In the genomic region with DNA sequence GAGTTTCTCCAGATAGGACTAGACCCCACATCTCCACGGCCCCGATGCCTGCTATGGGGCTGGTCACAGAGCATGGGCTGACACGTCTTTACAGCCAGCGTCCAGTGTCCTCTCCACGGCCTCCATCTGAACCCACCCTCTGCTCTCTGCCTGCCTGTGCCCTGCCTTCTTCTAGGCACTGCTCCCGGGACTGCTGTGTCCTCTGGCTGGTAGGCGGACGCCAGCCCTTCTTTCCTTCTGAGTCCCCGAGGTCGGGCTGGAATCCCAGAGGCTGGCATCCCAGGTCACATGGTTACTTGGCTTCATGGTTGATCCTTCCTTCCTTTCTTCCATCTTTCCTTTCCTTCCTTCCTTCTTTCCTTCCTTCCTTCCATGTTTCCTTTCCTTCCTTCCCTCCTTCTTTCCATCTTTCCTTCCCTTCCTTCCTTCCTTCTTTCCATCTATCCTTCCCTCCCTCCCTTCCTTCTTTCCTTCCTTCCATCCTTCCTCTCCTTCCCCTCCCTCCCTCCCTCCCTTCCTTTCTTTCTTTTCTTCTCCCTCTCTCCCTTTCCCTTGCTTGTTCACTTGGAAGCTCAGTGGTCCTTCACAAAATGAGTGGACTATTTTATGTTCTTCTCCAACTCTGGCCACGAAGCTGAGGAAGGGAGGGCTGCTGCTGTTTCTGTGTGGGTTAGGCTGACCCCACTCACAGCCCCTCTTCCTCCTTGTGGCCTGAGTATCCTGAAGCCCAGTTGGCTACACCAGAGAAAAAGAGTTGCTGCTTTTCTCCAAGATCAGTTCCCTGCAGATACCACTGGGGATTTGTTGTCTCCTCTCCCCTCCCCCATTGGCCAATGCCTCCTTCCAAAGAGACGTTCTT, we compare ENCODE assay signal across 1 cellular context.
TF ChIP-seq lines count a peak whose summit lies in the region.

No MANE protein-coding gene starts in this region.

TF ChIP-seq in K562, 482 proteins besides CTCF, POLR2A, EP300 and RAD21:
- TF ChIP-seq, protein P1, sequence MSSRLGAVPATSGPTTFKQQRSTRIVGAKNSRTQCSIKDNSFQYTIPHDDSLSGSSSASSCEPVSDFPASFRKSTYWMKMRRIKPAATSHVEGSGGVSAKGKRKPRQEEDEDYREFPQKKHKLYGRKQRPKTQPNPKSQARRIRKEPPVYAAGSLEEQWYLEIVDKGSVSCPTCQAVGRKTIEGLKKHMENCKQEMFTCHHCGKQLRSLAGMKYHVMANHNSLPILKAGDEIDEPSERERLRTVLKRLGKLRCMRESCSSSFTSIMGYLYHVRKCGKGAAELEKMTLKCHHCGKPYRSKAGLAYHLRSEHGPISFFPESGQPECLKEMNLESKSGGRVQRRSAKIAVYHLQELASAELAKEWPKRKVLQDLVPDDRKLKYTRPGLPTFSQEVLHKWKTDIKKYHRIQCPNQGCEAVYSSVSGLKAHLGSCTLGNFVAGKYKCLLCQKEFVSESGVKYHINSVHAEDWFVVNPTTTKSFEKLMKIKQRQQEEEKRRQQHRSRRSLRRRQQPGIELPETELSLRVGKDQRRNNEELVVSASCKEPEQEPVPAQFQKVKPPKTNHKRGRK (tag; IDR thresholded peaks at IDR 0.05), result peak; percentile 65
- TF ChIP-seq NUFIP1 (IDR thresholded peaks at IDR 0.05; ENCODE audit: partially characterized antibody), result no peak
